Comparison of ENCODE assay signal across 6 cellular contexts in genomic region chr13:45546410-45546765, GRCh38.
"Had no signal": no experiment of that assay in that cellular context is flagged by ENCODE, and none has a peak within 500 bp of the region (broad histone marks: within the 10 kb centered on the region; RNA-seq: fewer than 3 reads in every experiment).

No MANE protein-coding gene starts in this region.

- H3K27ac Mint-ChIP-seq: GM23338, H9, IgD-negative memory B cell had no signal

- H3K4me3 ChIP-seq: GM23338 had no signal

- H3K9me3 Mint-ChIP-seq: GM23338, H9, IgD-negative memory B cell had no signal

- ATAC-seq: GM23338 had no signal

- H3K27ac ChIP-seq: HL-60 had no signal

- H2AFZ ChIP-seq: GM23338 had no signal

- DNase-seq: H9, HCEC 1CT, KBM-7 had no signal

- H3K4me3 Mint-ChIP-seq: GM23338, H9, IgD-negative memory B cell had no signal

- H3K4me1 Mint-ChIP-seq: GM23338, H9 had no signal

- H3K4me2 ChIP-seq: GM23338 had no signal
